In genomic region chr5:76818844-76819831, GRCh38 we compare ENCODE assay signal across 1 cellular context.
TF ChIP-seq lines count a peak whose summit lies in the region.

A gene with protein sequence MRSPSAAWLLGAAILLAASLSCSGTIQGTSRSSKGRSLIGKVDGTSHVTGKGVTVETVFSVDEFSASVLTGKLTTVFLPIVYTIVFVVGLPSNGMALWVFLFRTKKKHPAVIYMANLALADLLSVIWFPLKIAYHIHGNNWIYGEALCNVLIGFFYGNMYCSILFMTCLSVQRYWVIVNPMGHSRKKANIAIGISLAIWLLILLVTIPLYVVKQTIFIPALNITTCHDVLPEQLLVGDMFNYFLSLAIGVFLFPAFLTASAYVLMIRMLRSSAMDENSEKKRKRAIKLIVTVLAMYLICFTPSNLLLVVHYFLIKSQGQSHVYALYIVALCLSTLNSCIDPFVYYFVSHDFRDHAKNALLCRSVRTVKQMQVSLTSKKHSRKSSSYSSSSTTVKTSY (plus strand): TSS chr5:76819030. CDS start chr5:76819183, 153 bp downstream.

TF ChIP-seq in H1, 55 proteins besides CTCF, POLR2A, EP300 and RAD21:
- TF ChIP-seq ZNF274 (IDR thresholded peaks at IDR 0.05; ENCODE audit: borderline replicate concordance, extremely low read depth, low read length) (no peak), CBX8 (IDR thresholded peaks at IDR 0.05; ENCODE audit: borderline replicate concordance, low read depth, low read length) (no peak), HDAC2 (IDR thresholded peaks at IDR 0.05; ENCODE audit: borderline replicate concordance in 1 of 2, low read depth in 2 of 2, low read length in 2 of 2) (peak; percentile 75 to 86; a peak in 3 of 4 replicates), RXRA (IDR thresholded peaks at IDR 0.05; ENCODE audit: insufficient read depth, low read depth, low read length) (no peak), CBX5 (IDR thresholded peaks at IDR 0.05; ENCODE audit: low read depth, low read length) (no peak), CHD2 (IDR thresholded peaks at IDR 0.05; ENCODE audit: low read length) (no peak), SP4 (IDR thresholded peaks at IDR 0.05; ENCODE audit: low read length) (no peak), BACH1 (IDR thresholded peaks at IDR 0.05; ENCODE audit: low read length) (no peak; the same call in 1 of the 2 replicates), GTF2F1 (IDR thresholded peaks at IDR 0.05; ENCODE audit: borderline replicate concordance, low read depth, low read length) (peak; percentile 18; the same call in 1 of the 2 replicates), RBBP5 (IDR thresholded peaks at IDR 0.05; ENCODE audit: borderline replicate concordance, low read depth, low read length) (0 out of 2 replicates have a peak, but pooled peaks have one; percentile 49), FOSL1 (IDR thresholded peaks at IDR 0.05; ENCODE audit: insufficient read depth, low read depth, low read length) (no peak), CEBPB (IDR thresholded peaks at IDR 0.05; ENCODE audit: low read depth, low read length) (no peak), HDAC6 (IDR thresholded peaks at IDR 0.05; ENCODE audit: low read depth, low read length) (no peak), JUND (IDR thresholded peaks at IDR 0.05; ENCODE audit: low read length) (no peak), SIX5 (IDR thresholded peaks at IDR 0.05; ENCODE audit: low read depth, low read length) (no peak), TBP (IDR thresholded peaks at IDR 0.05; ENCODE audit: low read depth, low read length) (peak; percentile 81; the same call in 1 of the 2 replicates), BRCA1 (IDR thresholded peaks at IDR 0.05; ENCODE audit: low read depth, low read length) (no peak), EZH2 (IDR thresholded peaks at IDR 0.05; ENCODE audit: low read depth, low read length, severe bottlenecking) (no peak), NRF1 (IDR thresholded peaks at IDR 0.05; ENCODE audit: low read depth, low read length) (peak; percentile 52), TAF7 (optimal IDR thresholded peaks at IDR 0.05; ENCODE audit: borderline replicate concordance, low read depth, low read length) (peak; percentile 86), POU5F1 (IDR thresholded peaks at IDR 0.05; ENCODE audit: low read depth, low read length) (0 out of 2 replicates have a peak, but pooled peaks have one; percentile 50), SAP30 (IDR thresholded peaks at IDR 0.05; ENCODE audit: insufficient read depth, insufficient replicate concordance, low read length) (no peak), ATF3 (IDR thresholded peaks at IDR 0.05; ENCODE audit: insufficient read depth, low read depth, low read length) (no peak), EGR1 (IDR thresholded peaks at IDR 0.05; ENCODE audit: borderline replicate concordance, low read depth, low read length) (peak; percentile 48; the same call in 1 of the 2 replicates), TCF12 (IDR thresholded peaks at IDR 0.05; ENCODE audit: low read depth, low read length) (peak; percentile 64; the same call in 1 of the 2 replicates), MAFK (IDR thresholded peaks at IDR 0.05; ENCODE audit: low read depth, low read length) (no peak), ASH2L (IDR thresholded peaks at IDR 0.05; ENCODE audit: low read length) (peak; percentile 74), KDM5A (IDR thresholded peaks at IDR 0.05; ENCODE audit: low read length) (no peak), SIN3A (conservative IDR thresholded peaks at IDR 0.05 in 1 of 2, IDR thresholded peaks at IDR 0.05 in 1 of 2; ENCODE audit: low read depth in 1 of 2, low read length in 2 of 2) (0 out of 4 replicates have a peak, but pooled peaks of 1 of the 2 experiments have one; percentile 45), BCL11A (IDR thresholded peaks at IDR 0.05; ENCODE audit: low read depth in 2 of 2, low read length in 2 of 2) (no peak), SIRT6 (IDR thresholded peaks at IDR 0.05; ENCODE audit: low read length) (no peak), JUN (IDR thresholded peaks at IDR 0.05; ENCODE audit: low read depth, low read length) (no peak), POLR2AphosphoS5 (IDR thresholded peaks at IDR 0.05; ENCODE audit: low read depth, low read length) (peak; percentile 89), NANOG (IDR thresholded peaks at IDR 0.05; ENCODE audit: insufficient read depth, low read depth, low read length, poor library complexity, severe bottlenecking) (peak; percentile 24), SRF (IDR thresholded peaks at IDR 0.05; ENCODE audit: low read depth, low read length) (no peak), KDM4A (IDR thresholded peaks at IDR 0.05; ENCODE audit: low read depth, low read length, severe bottlenecking) (peak; percentile 79), RNF2 (IDR thresholded peaks at IDR 0.05; ENCODE audit: borderline replicate concordance, low read depth, low read length, missing control alignments, poor library complexity, severe bottlenecking) (no peak), RFX5 (IDR thresholded peaks at IDR 0.05; ENCODE audit: borderline replicate concordance, low read depth, low read length) (no peak), SP2 (IDR thresholded peaks at IDR 0.05; ENCODE audit: low read length) (no peak), CHD7 (IDR thresholded peaks at IDR 0.05; ENCODE audit: insufficient replicate concordance, low read length) (no peak), USF2 (IDR thresholded peaks at IDR 0.05; ENCODE audit: low read length) (no peak), TAF1 (IDR thresholded peaks at IDR 0.05; ENCODE audit: low read depth, low read length) (peak; percentile 84), SP1 (IDR thresholded peaks at IDR 0.05; ENCODE audit: low read depth, low read length) (peak; percentile 7; the same call in 1 of the 2 replicates), TEAD4 (IDR thresholded peaks at IDR 0.05; ENCODE audit: low read depth, low read length) (peak; percentile 45; the same call in 1 of the 2 replicates), CTBP2 (IDR thresholded peaks at IDR 0.05; ENCODE audit: borderline replicate concordance, insufficient read depth, insufficient read length, low read length) (no peak), YY1 (IDR thresholded peaks at IDR 0.05; ENCODE audit: low read depth, low read length) (no peak), CREB1 (IDR thresholded peaks at IDR 0.05) (no peak), CHD1 (IDR thresholded peaks at IDR 0.05; ENCODE audit: low read depth, low read length) (no peak), GABPA (IDR thresholded peaks at IDR 0.05; ENCODE audit: borderline replicate concordance, insufficient read depth, low read length) (peak; percentile 14; the same call in 1 of the 2 replicates), SUZ12 (IDR thresholded peaks at IDR 0.05; ENCODE audit: low read length) (0 out of 2 replicates have a peak, but pooled peaks have one; percentile 21), KDM1A (IDR thresholded peaks at IDR 0.05; ENCODE audit: borderline replicate concordance, low read length) (0 out of 2 replicates have a peak, but pooled peaks have one; percentile 8), PHF8 (conservative IDR thresholded peaks at IDR 0.05; ENCODE audit: low read depth, low read length) (peak; percentile 68)
- TF ChIP-seq, protein P1, sequence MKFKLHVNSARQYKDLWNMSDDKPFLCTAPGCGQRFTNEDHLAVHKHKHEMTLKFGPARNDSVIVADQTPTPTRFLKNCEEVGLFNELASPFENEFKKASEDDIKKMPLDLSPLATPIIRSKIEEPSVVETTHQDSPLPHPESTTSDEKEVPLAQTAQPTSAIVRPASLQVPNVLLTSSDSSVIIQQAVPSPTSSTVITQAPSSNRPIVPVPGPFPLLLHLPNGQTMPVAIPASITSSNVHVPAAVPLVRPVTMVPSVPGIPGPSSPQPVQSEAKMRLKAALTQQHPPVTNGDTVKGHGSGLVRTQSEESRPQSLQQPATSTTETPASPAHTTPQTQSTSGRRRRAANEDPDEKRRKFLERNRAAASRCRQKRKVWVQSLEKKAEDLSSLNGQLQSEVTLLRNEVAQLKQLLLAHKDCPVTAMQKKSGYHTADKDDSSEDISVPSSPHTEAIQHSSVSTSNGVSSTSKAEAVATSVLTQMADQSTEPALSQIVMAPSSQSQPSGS (IDR thresholded peaks at IDR 0.05; ENCODE audit: low read length), result peak; percentile 24; the same call in 1 of the 2 replicates
- TF ChIP-seq, protein P2, sequence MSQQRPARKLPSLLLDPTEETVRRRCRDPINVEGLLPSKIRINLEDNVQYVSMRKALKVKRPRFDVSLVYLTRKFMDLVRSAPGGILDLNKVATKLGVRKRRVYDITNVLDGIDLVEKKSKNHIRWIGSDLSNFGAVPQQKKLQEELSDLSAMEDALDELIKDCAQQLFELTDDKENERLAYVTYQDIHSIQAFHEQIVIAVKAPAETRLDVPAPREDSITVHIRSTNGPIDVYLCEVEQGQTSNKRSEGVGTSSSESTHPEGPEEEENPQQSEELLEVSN (IDR thresholded peaks at IDR 0.05), result peak; percentile 65
- TF ChIP-seq, protein P3, sequence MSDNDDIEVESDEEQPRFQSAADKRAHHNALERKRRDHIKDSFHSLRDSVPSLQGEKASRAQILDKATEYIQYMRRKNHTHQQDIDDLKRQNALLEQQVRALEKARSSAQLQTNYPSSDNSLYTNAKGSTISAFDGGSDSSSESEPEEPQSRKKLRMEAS (IDR thresholded peaks at IDR 0.05), result peak; percentile 54; the same call in 1 of the 2 replicates
